In genomic region chr6:111483736-111484654, GRCh38 we compare ENCODE assay signal across 1 cellular context.
TF ChIP-seq lines count a peak whose summit lies in the region.

No MANE protein-coding gene starts in this region.

TF ChIP-seq in HepG2, 621 proteins besides CTCF, POLR2A, EP300 and RAD21 (continued from another document and continues in another):
- TF ChIP-seq SNAPC4 (CRISPR knock-in tag; IDR thresholded peaks at IDR 0.05) (no peak), STAT6 (CRISPR knock-in tag; IDR thresholded peaks at IDR 0.05; ENCODE audit: borderline replicate concordance) (peak; percentile 35; the same call in 1 of the 2 replicates), ZNF414 (CRISPR knock-in tag; IDR thresholded peaks at IDR 0.05) (no peak), HIC2 (CRISPR knock-in tag; IDR thresholded peaks at IDR 0.05; ENCODE audit: low read depth) (no peak), ZNF143 (CRISPR knock-in tag; IDR thresholded peaks at IDR 0.05) (0 out of 2 replicates have a peak, but pooled peaks have one; percentile 11), CCDC6 (CRISPR knock-in tag; IDR thresholded peaks at IDR 0.05) (peak; percentile 61; the same call in 1 of the 2 replicates), MLX (CRISPR knock-in tag; IDR thresholded peaks at IDR 0.05) (no peak; the same call in 1 of the 2 replicates), DMAP1 (CRISPR knock-in tag; IDR thresholded peaks at IDR 0.05) (peak; percentile 98), SAFB2 (CRISPR knock-in tag; IDR thresholded peaks at IDR 0.05; ENCODE audit: borderline replicate concordance, low read depth) (0 out of 2 replicates have a peak, but pooled peaks have one; percentile 58), HCFC1 (IDR thresholded peaks at IDR 0.05; ENCODE audit: low read depth, low read length) (no peak), THAP8 (CRISPR knock-in tag; IDR thresholded peaks at IDR 0.05; ENCODE audit: borderline replicate concordance) (no peak), NCOA5 (CRISPR knock-in tag; IDR thresholded peaks at IDR 0.05) (no peak), FOXP1 (IDR thresholded peaks at IDR 0.05) (no peak), FOXP1 (CRISPR knock-in tag; IDR thresholded peaks at IDR 0.05) (peak; percentile 24; the same call in 1 of the 2 replicates), ZNF274 (CRISPR knock-in tag; IDR thresholded peaks at IDR 0.05) (peak; percentile 45; the same call in 1 of the 2 replicates), TFAP4 (IDR thresholded peaks at IDR 0.05; ENCODE audit: borderline replicate concordance, low read depth) (peak; percentile 79; the same call in 1 of the 2 replicates), SOX13 (IDR thresholded peaks at IDR 0.05) (no peak), SOX13 (CRISPR knock-in tag; conservative IDR thresholded peaks at IDR 0.05 in 1 of 2, IDR thresholded peaks at IDR 0.05 in 1 of 2) (peak in 1 of 2 experiments; percentile 56; a peak in 2 of 4 replicates), KLF13 (CRISPR knock-in tag; IDR thresholded peaks at IDR 0.05) (no peak; the same call in 1 of the 2 replicates), GMEB1 (CRISPR knock-in tag; IDR thresholded peaks at IDR 0.05; ENCODE audit: borderline replicate concordance) (peak; percentile 72; the same call in 1 of the 2 replicates), ZNF362 (CRISPR knock-in tag; IDR thresholded peaks at IDR 0.05; ENCODE audit: borderline replicate concordance) (0 out of 2 replicates have a peak, but pooled peaks have one; percentile 15), ZBTB26 (CRISPR knock-in tag; IDR thresholded peaks at IDR 0.05; ENCODE audit: borderline replicate concordance) (peak; percentile 48; the same call in 1 of the 2 replicates), SNRNP70 (IDR thresholded peaks at IDR 0.05; ENCODE audit: low read depth, low read length) (no peak), MYC (CRISPR knock-in tag; IDR thresholded peaks at IDR 0.05; ENCODE audit: borderline replicate concordance) (peak; percentile 92; the same call in 1 of the 2 replicates), FUBP1 (CRISPR knock-in tag; IDR thresholded peaks at IDR 0.05; ENCODE audit: borderline replicate concordance) (no peak; the same call in 1 of the 2 replicates), HNF4G (IDR thresholded peaks at IDR 0.05; ENCODE audit: borderline replicate concordance, low read depth, low read length) (peak; percentile 30; the same call in 1 of the 2 replicates), HNF4G (CRISPR knock-in tag; IDR thresholded peaks at IDR 0.05; ENCODE audit: borderline replicate concordance, low read depth) (no peak), ZNF83 (CRISPR knock-in tag; IDR thresholded peaks at IDR 0.05; ENCODE audit: borderline replicate concordance) (0 out of 2 replicates have a peak, but pooled peaks have one; percentile 27), BORCS8-MEF2B (CRISPR knock-in tag; IDR thresholded peaks at IDR 0.05) (peak; percentile 77), ZBTB21 (CRISPR knock-in tag; IDR thresholded peaks at IDR 0.05) (no peak), ZBTB2 (CRISPR knock-in tag; IDR thresholded peaks at IDR 0.05; ENCODE audit: low read depth) (peak; percentile 54), ZNF737 (CRISPR knock-in tag; IDR thresholded peaks at IDR 0.05; ENCODE audit: borderline replicate concordance) (no peak; the same call in 1 of the 2 replicates), REXO4 (CRISPR knock-in tag; IDR thresholded peaks at IDR 0.05; ENCODE audit: borderline replicate concordance) (0 out of 2 replicates have a peak, but pooled peaks have one; percentile 36), ZNF672 (CRISPR knock-in tag; IDR thresholded peaks at IDR 0.05) (no peak), SRY (CRISPR knock-in tag; IDR thresholded peaks at IDR 0.05) (no peak; the same call in 1 of the 2 replicates)
